In the genomic region with DNA sequence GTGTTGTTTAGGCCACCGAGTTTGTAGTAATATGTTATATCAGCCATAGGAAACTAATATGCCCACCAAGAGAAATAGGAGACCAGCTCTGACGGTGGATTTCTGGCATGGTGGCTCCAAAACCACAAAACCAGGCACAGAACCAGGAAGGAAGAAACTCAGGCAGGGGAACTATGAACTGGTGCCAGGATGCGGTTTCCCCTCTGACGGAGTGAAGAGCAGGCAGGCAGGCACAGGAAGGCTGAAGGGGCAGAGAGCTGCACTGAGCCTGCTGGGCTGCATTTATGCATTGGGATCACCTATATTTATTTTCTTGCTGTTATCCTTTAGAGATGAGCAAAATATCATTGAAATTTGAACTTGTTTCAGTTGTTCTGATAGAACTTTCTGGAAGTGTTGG, we compare ENCODE assay signal across 21 cellular contexts.
DNase-seq lines count a peak whose midpoint lies in the region; ATAC-seq and TF ChIP-seq lines count a peak whose summit lies in the region.
"Had no signal": no experiment of that assay in that cellular context is flagged by ENCODE, and none has a peak within 500 bp of the region (broad histone marks: within the 10 kb centered on the region; RNA-seq: fewer than 3 reads in every experiment).

No MANE protein-coding gene starts in this region.

- H3K9me3 Mint-ChIP-seq in activated CD8-positive, alpha-beta T cell treated with anti-CD3 and anti-CD28 coated beads for 36 hours, result no peaks in the 10 kb centered on the region
- no peaks in the 10 kb centered on the region for H3K9me3 Mint-ChIP-seq in stimulated activated effector memory CD8-positive, alpha-beta T cell treated with anti-CD3 and anti-CD28 coated beads, Interleukin-12 subunit alpha, Interleukin-12 subunit beta, amount 100 ng/mL, for 72 hours
- H3K9me3 Mint-ChIP-seq: activated naive CD8-positive, alpha-beta T cell treated with anti-CD3 and anti-CD28 coated beads, Interleukin-2, amount 50 U/mL, for 24 hours; activated T-helper 1 cell treated with anti-CD3 and anti-CD28 coated beads, Interleukin-12 subunit alpha, Interleukin-12 subunit beta, Interleukin-2, Interleukin-4 antibody, amounts not matched to agents 30 ng/mL and 10 ng/mL and 1 ng/mL, durations not matched to agents 14 hours and 24 hours and 36 hours; type B pancreatic cell had no signal

- peak; percentile 2 for DNase-seq in stimulated activated CD8-positive, alpha-beta memory T cell treated with anti-CD3 and anti-CD28 coated beads, Interleukin-12 subunit alpha, Interleukin-12 subunit beta, amount 100 ng/mL, for 1 hour (ENCODE audit: low read depth)
- no peak for DNase-seq in stimulated activated CD8-positive, alpha-beta memory T cell treated with anti-CD3 and anti-CD28 coated beads, Interleukin-4, amount 100 ng/mL, for 48 hours
- DNase-seq in M059J (ENCODE audit: low read depth) (peak; percentile 55), DMS 273 treated with DMSO at 0.1 percent for 48 hours (lab: John Stamatoyannopoulos, UW) (no peak)
- DNase-seq in activated CD8-positive, alpha-beta T cell treated with anti-CD3 and anti-CD28 coated beads for 36 hours, result peak; percentile 16
- DNase-seq in stimulated activated effector memory CD8-positive, alpha-beta T cell treated with anti-CD3 and anti-CD28 coated beads, Interleukin-12 subunit alpha, Interleukin-12 subunit beta, amount 100 ng/mL, for 72 hours (ENCODE audit: low spot score in 2 of 2), result no peak
- DNase-seq: activated naive CD8-positive, alpha-beta T cell treated with anti-CD3 and anti-CD28 coated beads, Interleukin-2, amount 50 U/mL, for 24 hours; glutamatergic neuron; GOT3; kidney; NCI-H1105 treated with DMSO at 0.1 percent for 48 hours; NCI-H2029 treated with DMSO at 0.1 percent for 48 hours; NCI-H226; NCI-H748 treated with DMSO at 0.1 percent for 48 hours; sigmoid colon had no signal

- intact Hi-C loops in activated CD8-positive, alpha-beta T cell treated with anti-CD3 and anti-CD28 coated beads for 36 hours (cut with micrococcal nuclease), result no loop called here

- H3K4me3 Mint-ChIP-seq in activated CD8-positive, alpha-beta T cell treated with anti-CD3 and anti-CD28 coated beads for 36 hours, result no peak overlapping the region
- H3K4me3 Mint-ChIP-seq in stimulated activated effector memory CD8-positive, alpha-beta T cell treated with anti-CD3 and anti-CD28 coated beads, Interleukin-12 subunit alpha, Interleukin-12 subunit beta, amount 100 ng/mL, for 72 hours, result no peak overlapping the region
- H3K4me3 Mint-ChIP-seq: activated naive CD8-positive, alpha-beta T cell treated with anti-CD3 and anti-CD28 coated beads, Interleukin-2, amount 50 U/mL, for 24 hours; activated T-helper 1 cell treated with anti-CD3 and anti-CD28 coated beads, Interleukin-12 subunit alpha, Interleukin-12 subunit beta, Interleukin-2, Interleukin-4 antibody, amounts not matched to agents 30 ng/mL and 10 ng/mL and 1 ng/mL, durations not matched to agents 14 hours and 24 hours and 36 hours; type B pancreatic cell had no signal

- peaks cover 17% of the 10 kb centered on the region for H3K4me1 Mint-ChIP-seq in activated CD8-positive, alpha-beta T cell treated with anti-CD3 and anti-CD28 coated beads for 36 hours (ENCODE audit: low read depth)
- H3K4me1 Mint-ChIP-seq in stimulated activated effector memory CD8-positive, alpha-beta T cell treated with anti-CD3 and anti-CD28 coated beads, Interleukin-12 subunit alpha, Interleukin-12 subunit beta, amount 100 ng/mL, for 72 hours, result peaks cover 10% of the 10 kb centered on the region

- H3K27ac Mint-ChIP-seq in activated CD8-positive, alpha-beta T cell treated with anti-CD3 and anti-CD28 coated beads for 36 hours, result no peak overlapping the region
- no peak overlapping the region for H3K27ac Mint-ChIP-seq in stimulated activated effector memory CD8-positive, alpha-beta T cell treated with anti-CD3 and anti-CD28 coated beads, Interleukin-12 subunit alpha, Interleukin-12 subunit beta, amount 100 ng/mL, for 72 hours
- H3K27ac Mint-ChIP-seq: activated naive CD8-positive, alpha-beta T cell treated with anti-CD3 and anti-CD28 coated beads, Interleukin-2, amount 50 U/mL, for 24 hours; activated T-helper 1 cell treated with anti-CD3 and anti-CD28 coated beads, Interleukin-12 subunit alpha, Interleukin-12 subunit beta, Interleukin-2, Interleukin-4 antibody, amounts not matched to agents 30 ng/mL and 10 ng/mL and 1 ng/mL, durations not matched to agents 14 hours and 24 hours and 36 hours; progenitor cell of endocrine pancreas; type B pancreatic cell had no signal

- POLR2A ChIA-PET in activated CD8-positive, alpha-beta T cell treated with anti-CD3 and anti-CD28 coated beads for 36 hours (lab: Charles Lee), result no interaction called here

- no peak for TF ChIP-seq CTCF in activated CD8-positive, alpha-beta T cell treated with anti-CD3 and anti-CD28 coated beads for 36 hours (IDR thresholded peaks at IDR 0.05)

- ATAC-seq in activated CD8-positive, alpha-beta T cell treated with anti-CD3 and anti-CD28 coated beads for 36 hours, result no peak
- peak; percentile 43 for ATAC-seq in stimulated activated effector memory CD8-positive, alpha-beta T cell treated with anti-CD3 and anti-CD28 coated beads, Interleukin-12 subunit alpha, Interleukin-12 subunit beta, amount 100 ng/mL, for 72 hours
- ATAC-seq in HG03457 (IDR thresholded peaks at IDR 0.05; ENCODE audit: unreplicated experiment) (no peak), esophagus mucosa (no peak)
- ATAC-seq: activated CD4-positive, CD25-positive, alpha-beta regulatory T cell treated with anti-CD3 and anti-CD28 coated beads, Interleukin-2, amount 50 U/mL, for 24 hours; activated naive CD8-positive, alpha-beta T cell treated with anti-CD3 and anti-CD28 coated beads, Interleukin-2, amount 50 U/mL, for 24 hours had no signal

- H3K36me3 Mint-ChIP-seq in activated CD8-positive, alpha-beta T cell treated with anti-CD3 and anti-CD28 coated beads for 36 hours (ENCODE audit: low read depth), result no peaks in the 10 kb centered on the region
- H3K36me3 Mint-ChIP-seq in stimulated activated effector memory CD8-positive, alpha-beta T cell treated with anti-CD3 and anti-CD28 coated beads, Interleukin-12 subunit alpha, Interleukin-12 subunit beta, amount 100 ng/mL, for 72 hours, result no peaks in the 10 kb centered on the region
- H3K36me3 Mint-ChIP-seq: type B pancreatic cell had no signal

- CTCF ChIA-PET in activated CD8-positive, alpha-beta T cell treated with anti-CD3 and anti-CD28 coated beads for 36 hours (lab: Charles Lee), result no interaction called here

- H3K27me3 Mint-ChIP-seq in activated CD8-positive, alpha-beta T cell treated with anti-CD3 and anti-CD28 coated beads for 36 hours, result peaks cover 3% of the 10 kb centered on the region

Comparison
In these comparisons a context has a peak if more than half of its experiments do, and no peak if none do; other contexts are left out.
1. DNase-seq: peak in stimulated activated CD8-positive, alpha-beta memory T cell treated with anti-CD3 and anti-CD28 coated beads, Interleukin-12 subunit alpha, Interleukin-12 subunit beta, amount 100 ng/mL, for 1 hour (single experiment), M059J (single experiment) and activated CD8-positive, alpha-beta T cell treated with anti-CD3 and anti-CD28 coated beads for 36 hours (single experiment); none in stimulated activated CD8-positive, alpha-beta memory T cell treated with anti-CD3 and anti-CD28 coated beads, Interleukin-4, amount 100 ng/mL, for 48 hours (single experiment), stimulated activated effector memory CD8-positive, alpha-beta T cell treated with anti-CD3 and anti-CD28 coated beads, Interleukin-12 subunit alpha, Interleukin-12 subunit beta, amount 100 ng/mL, for 72 hours (0 of 2) and DMS 273 treated with DMSO at 0.1 percent for 48 hours (single experiment).